ENCODE assay signal across 10 cellular contexts in genomic region chr12:57237653-57237951, GRCh38. TPM values are rescaled to one million over a fixed set of nuclear protein-coding genes. Genes with fewer than 3 reads are reported as not detected.
DNase-seq lines count a peak whose midpoint lies in the region; ATAC-seq and TF ChIP-seq lines count a peak whose summit lies in the region.
"Had no signal": no experiment of that assay in that cellular context is flagged by ENCODE, and none has a peak within 500 bp of the region (broad histone marks: within the 10 kb centered on the region; RNA-seq: fewer than 3 reads in every experiment).

No MANE protein-coding gene starts in this region.

- POLR2A ChIA-PET in OCI-LY7 (lab: Charles Lee) = interaction anchor here (1.0 to 7.3 kb wide), 4 partner anchors 7 to 221 kb away, joined by 3 to 69 read pairs (median 14); partner anchors contain the start of gene SHMT2

- no peaks in the 10 kb centered on the region for H3K79me2 ChIP-seq in OCI-LY7 (ENCODE audit: insufficient read depth, low read depth, low read length)

- ATAC-seq in heart left ventricle (no peak), right cardiac atrium (no peak), esophagus mucosa (peak; percentile 1), upper lobe of right lung (no peak), GM19351 (IDR thresholded peaks at IDR 0.05; ENCODE audit: unreplicated experiment) (no peak)
- ATAC-seq: mucosa of descending colon, SK-N-SH treated with all-trans-retinoic acid at 6 μM for 48 hours had no signal

- peak overlapping the region in 7 of 12 donors; percentile 7 to 86 (median 41) for H3K27ac ChIP-seq in heart left ventricle
- no peak overlapping the region for H3K27ac ChIP-seq in right cardiac atrium (ENCODE audit: low read length)
- peak overlapping the region; percentile 92 for H3K27ac ChIP-seq in OCI-LY7 (ENCODE audit: low read depth, low read length, poor library complexity, severe bottlenecking)
- no peak overlapping the region for H3K27ac ChIP-seq in upper lobe of right lung

- DNase-seq in heart left ventricle (no peak), right cardiac atrium (no peak), OCI-LY7 (ENCODE audit: low spot score) (no peak), upper lobe of right lung (peak; percentile 23), BE2C (no peak), iPS-NIHi7 (ENCODE audit: extremely low spot score) (no peak)

- H3K4me3 ChIP-seq in heart left ventricle (peak overlapping the region in 8 of 12 donors; percentile 53 to 66 (median 58)), right cardiac atrium (ENCODE audit: low read length) (no peak overlapping the region), OCI-LY7 (ENCODE audit: low read depth, low read length, poor library complexity, severe bottlenecking) (peak overlapping the region; percentile 74), upper lobe of right lung (no peak overlapping the region), BE2C (ENCODE audit: low read depth, low read length) (no peak overlapping the region)
- H3K4me3 ChIP-seq: mucosa of descending colon had no signal

- 0 out of 2 replicates have a peak, but pooled peaks cover 6% of the 10 kb centered on the region for H4K20me1 ChIP-seq in OCI-LY7 (ENCODE audit: insufficient read depth, low read length)

- H3K27me3 ChIP-seq in heart left ventricle (peaks cover 2 to 64% (median 27%) of the 10 kb centered on the region in 9 donors), right cardiac atrium (ENCODE audit: control insufficient read depth, insufficient read depth) (no peaks in the 10 kb centered on the region), upper lobe of right lung (peaks cover 60% of the 10 kb centered on the region), BE2C (peaks cover 77% of the 10 kb centered on the region)

- no peak for TF ChIP-seq POLR2A in heart left ventricle (IDR thresholded peaks at IDR 0.05)

- H3K4me1 ChIP-seq in heart left ventricle (peaks cover 0 to 95% (median 42%) of the 10 kb centered on the region in 12 donors), right cardiac atrium (ENCODE audit: control insufficient read depth, insufficient read depth, low read length) (peaks cover 1% of the 10 kb centered on the region), OCI-LY7 (ENCODE audit: insufficient read depth, low read length, poor library complexity, severe bottlenecking) (peaks cover 49% of the 10 kb centered on the region), upper lobe of right lung (peaks cover 43% of the 10 kb centered on the region), BE2C (peaks cover 35% of the 10 kb centered on the region)

- H3K4me2 ChIP-seq in OCI-LY7 (ENCODE audit: low read length) = peak overlapping the region; percentile 99

- H3K9me3 ChIP-seq in heart left ventricle (no peaks in the 10 kb centered on the region), right cardiac atrium (ENCODE audit: control insufficient read depth, low read length) (no peaks in the 10 kb centered on the region), OCI-LY7 (ENCODE audit: low read length) (no peaks in the 10 kb centered on the region), upper lobe of right lung (no peaks in the 10 kb centered on the region), BE2C (no peaks in the 10 kb centered on the region)
- H3K9me3 ChIP-seq: mucosa of descending colon had no signal

- no peak for TF ChIP-seq CTCF in heart left ventricle (IDR thresholded peaks at IDR 0.05)
- TF ChIP-seq CTCF in OCI-LY7 (conservative IDR thresholded peaks at IDR 0.05; ENCODE audit: low read length) = no peak
- TF ChIP-seq CTCF in upper lobe of right lung (IDR thresholded peaks at IDR 0.05) = no peak
- no peak for TF ChIP-seq CTCF in BE2C (IDR thresholded peaks at IDR 0.05; ENCODE audit: low read depth, low read length)

- CTCF ChIA-PET in OCI-LY7 (lab: Charles Lee; ENCODE audit: unreplicated experiment) = interaction anchor here (0.5 to 3.0 kb wide), 3 partner anchors 8 to 717 kb away, joined by 8 to 18 read pairs (median 10); partner anchors contain the start of gene SHMT2

- no peaks in the 10 kb centered on the region for H3K9me2 ChIP-seq in OCI-LY7 (ENCODE audit: insufficient read depth, low read length)

- no TSS peak for BruUV-seq in OCI-LY7 (replicated peaks; lab: Mats Ljungman, UMichigan)

- H3K36me3 ChIP-seq in heart left ventricle (peaks cover 0 to 26% (median 18%) of the 10 kb centered on the region in 9 donors), OCI-LY7 (ENCODE audit: insufficient read depth, low read length) (peaks cover 34% of the 10 kb centered on the region), upper lobe of right lung (peaks cover 21% of the 10 kb centered on the region), BE2C (peaks cover 18% of the 10 kb centered on the region)

- WGBS in heart left ventricle, 4 donors = 53 to 64% (median 54%) methylated on average over 5 of the region's 5 CpGs
- 46% methylated on average over 5 of the region's 5 CpGs for WGBS in right cardiac atrium

- intact Hi-C loops in heart left ventricle (cut with DNase I) = loop anchor here in 2 of 10 donors (1.0 to 5.0 kb wide), 2 partner anchors 20 to 110 kb away; partner anchors contain the start of gene LRP1 (in 1 of the 2)
- intact Hi-C loops in right cardiac atrium (cut with DNase I) = no loop called here
- intact Hi-C loops in OCI-LY7 (cut with micrococcal nuclease; ENCODE audit: unreplicated experiment) = no loop called here
- intact Hi-C loops in upper lobe of right lung (cut with DNase I) = no loop called here

- H2AFZ ChIP-seq in OCI-LY7 (ENCODE audit: low read length) = no peak overlapping the region

RNA-seq across cellular contexts. Expression of gene SHMT2, which starts 8.1 kb away (rescaled TPM):
- total RNA-seq in heart left ventricle (10 to 100 TPM; 26.2 to 46.7 (median 35.5) TPM), right cardiac atrium (10 to 100 TPM; 27.4 to 33.2 (median 29.9) TPM), OCI-LY7 (2022) (415 and 438 TPM in 2 replicates), esophagus mucosa (126 TPM), upper lobe of right lung (59.2 TPM)
- polyA plus RNA-seq in heart left ventricle (10 to 100 TPM; 15.9 to 76.5 TPM), right cardiac atrium (17.9 TPM)
- 394 and 400 TPM in 2 replicates for total RNA-seq in OCI-LY7 (2014; rRNA removed; shearing (Covaris generic))
- 1,102 TPM for polyA plus RNA-seq in BE2C (2012; ENCODE audit: insufficient read depth, insufficient read length, low read depth)

RNA-seq across cellular contexts. Expression of gene STAC3, which starts 13.4 kb away (rescaled TPM):
- total RNA-seq in heart left ventricle = 1 to 10 TPM in 3 of 9 donors, under 1 TPM in 5, not detected in 1; 0.47 to 5.7 (median 0.92) TPM
- under 1 TPM; 0.61 to 0.67 TPM for polyA plus RNA-seq in heart left ventricle
- total RNA-seq in right cardiac atrium = 1 to 10 TPM in 3 of 4 donors, under 1 TPM in 1; 0.91 to 2.3 (median 1.6) TPM
- polyA plus RNA-seq in right cardiac atrium = 1.2 TPM
- total RNA-seq in OCI-LY7 (2014; rRNA removed; shearing (Covaris generic)) = 1.4 and 2.5 TPM in 2 replicates
- 6.8 and 7.7 TPM in 2 replicates for total RNA-seq in OCI-LY7 (2022)
- 1.1 TPM for total RNA-seq in esophagus mucosa
- total RNA-seq in upper lobe of right lung = 6.0 TPM
- 7.5 TPM for polyA plus RNA-seq in BE2C (2012; ENCODE audit: insufficient read depth, insufficient read length, low read depth)

RNA-seq across cellular contexts. Expression of gene NXPH4, which starts 21.0 kb away (rescaled TPM):
- total RNA-seq in heart left ventricle = 1 to 10 TPM; 1.9 to 8.0 (median 3.2) TPM
- 1 to 10 TPM; 1.3 to 2.3 TPM for polyA plus RNA-seq in heart left ventricle
- total RNA-seq in right cardiac atrium = under 1 TPM in 3 of 4 donors, not detected in 1; 0.11 to 0.39 (median 0.29) TPM
- 1.2 TPM for polyA plus RNA-seq in right cardiac atrium
- 4.7 and 5.3 TPM in 2 replicates for total RNA-seq in OCI-LY7 (2014; rRNA removed; shearing (Covaris generic))
- total RNA-seq in OCI-LY7 (2022) = 9.8 and 10.5 TPM in 2 replicates
- total RNA-seq in esophagus mucosa = 6.7 TPM
- not detected for total RNA-seq in upper lobe of right lung
- 47.6 TPM for polyA plus RNA-seq in BE2C (2012; ENCODE audit: insufficient read depth, insufficient read length, low read depth)

Comparison
In these comparisons a context has a peak if more than half of its experiments do, and no peak if none do; other contexts are left out.
1. H3K27ac ChIP-seq: peak in heart left ventricle (7 of 12) and OCI-LY7 (single experiment); none in right cardiac atrium (single experiment) and upper lobe of right lung (single experiment).
2. H3K4me3 ChIP-seq: peak in heart left ventricle (8 of 12) and OCI-LY7 (single experiment); none in right cardiac atrium (single experiment), upper lobe of right lung (single experiment) and BE2C (single experiment).